ENCODE assay signal across 8 cellular contexts in the genomic region with DNA sequence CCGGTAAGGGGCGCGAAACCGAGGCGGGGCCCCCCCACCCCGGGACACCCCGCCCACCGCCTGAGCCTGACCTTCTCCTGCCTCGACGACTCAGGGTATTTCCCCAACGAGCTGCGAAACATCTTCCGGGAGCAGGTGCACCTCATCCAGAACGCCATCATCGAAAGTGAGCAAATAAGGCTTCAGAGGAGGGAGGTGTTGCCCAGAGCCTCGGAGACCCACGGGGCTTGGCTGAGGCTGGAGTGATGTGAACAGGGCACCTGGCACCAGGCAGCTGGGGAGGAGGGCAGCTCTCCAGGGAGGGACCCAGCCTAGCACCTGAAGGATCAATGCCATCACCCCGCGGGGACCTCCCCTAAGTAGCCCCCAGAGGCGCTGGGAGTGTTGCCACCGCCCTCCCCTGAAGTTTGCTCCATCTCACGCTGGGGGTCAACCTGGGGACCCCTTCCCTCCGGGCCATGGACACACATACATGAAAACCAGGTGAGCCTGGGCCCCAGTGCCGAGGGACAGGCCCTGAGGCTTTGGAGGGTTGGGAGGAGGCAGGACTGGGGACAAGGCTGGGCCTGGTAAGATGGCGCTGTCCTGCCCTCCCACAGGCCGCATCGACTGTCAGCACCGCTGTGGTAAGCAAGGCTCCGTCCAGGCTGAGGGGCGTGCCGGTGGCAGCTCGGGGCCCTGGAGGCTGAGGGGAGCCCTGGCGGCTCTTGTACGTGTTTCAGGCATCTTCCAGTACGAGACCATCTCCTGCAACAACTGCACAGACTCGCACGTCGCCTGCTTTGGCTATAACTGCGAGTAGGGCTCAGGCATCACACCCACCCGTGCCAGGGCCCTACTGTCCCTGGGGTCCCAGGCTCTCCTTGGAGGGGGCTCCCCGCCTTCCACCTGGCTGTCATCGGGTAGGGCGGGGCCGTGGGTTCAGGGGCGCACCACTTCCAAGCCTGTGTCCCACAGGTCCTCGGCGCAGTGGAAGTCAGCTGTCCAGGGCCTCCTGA. TPM values are rescaled to one million over a fixed set of nuclear protein-coding genes. Genes with fewer than 3 reads are reported as not detected.
DNase-seq lines count a peak whose midpoint lies in the region; ATAC-seq and TF ChIP-seq lines count a peak whose summit lies in the region.

No MANE protein-coding gene starts in this region.

- POLR2A ChIA-PET in activated CD8-positive, alpha-beta T cell treated with anti-CD3 and anti-CD28 coated beads for 36 hours (lab: Charles Lee), result interaction anchor here (0.6 to 1.9 kb wide), 10 partner anchors 14 to 329 kb away, joined by 3 to 4 read pairs (median 3); no protein-coding TSS in a partner anchor

- ATAC-seq in HG03432 (IDR thresholded peaks at IDR 0.05; ENCODE audit: unreplicated experiment) (peak; percentile 0), GM21526 (IDR thresholded peaks at IDR 0.05; ENCODE audit: low FRiP score, unreplicated experiment) (no peak)
- peak; percentile 17 for ATAC-seq in activated CD8-positive, alpha-beta T cell treated with anti-CD3 and anti-CD28 coated beads for 36 hours

- peaks cover 25% of the 10 kb centered on the region for H3K4me1 Mint-ChIP-seq in activated CD8-positive, alpha-beta T cell treated with anti-CD3 and anti-CD28 coated beads for 36 hours (ENCODE audit: low read depth)

- H3K27ac Mint-ChIP-seq in activated CD8-positive, alpha-beta T cell treated with anti-CD3 and anti-CD28 coated beads for 36 hours, result peak overlapping the region; percentile 83

- H3K4me3 ChIP-seq in GM06990 (replicated peaks; ENCODE audit: low read depth, low read length), result peak overlapping the region; percentile 60
- peak overlapping the region; percentile 59 for H3K4me3 ChIP-seq in fibroblast of villous mesenchyme (ENCODE audit: low read depth, low read length)

- CTCF ChIA-PET in activated CD8-positive, alpha-beta T cell treated with anti-CD3 and anti-CD28 coated beads for 36 hours (lab: Charles Lee), result interaction anchor here (0.7 to 1.2 kb wide), 4 partner anchors 14 to 154 kb away, joined by 3 read pairs; no protein-coding TSS in a partner anchor

- H3K27me3 ChIP-seq in GM06990 (replicated peaks; ENCODE audit: control insufficient read depth, insufficient read depth, low read length), result no peaks in the 10 kb centered on the region

- TF ChIP-seq CTCF in GM06990 (IDR thresholded peaks at IDR 0.05; ENCODE audit: insufficient read depth, low read length, poor library complexity, severe bottlenecking) (no peak), fibroblast of villous mesenchyme (IDR thresholded peaks at IDR 0.05; ENCODE audit: insufficient read depth, low read depth, low read length) (no peak)
- TF ChIP-seq CTCF in activated CD8-positive, alpha-beta T cell treated with anti-CD3 and anti-CD28 coated beads for 36 hours (IDR thresholded peaks at IDR 0.05), result no peak

- H3K27me3 Mint-ChIP-seq in activated CD8-positive, alpha-beta T cell treated with anti-CD3 and anti-CD28 coated beads for 36 hours, result no peaks in the 10 kb centered on the region

- peaks cover 15% of the 10 kb centered on the region for H3K36me3 ChIP-seq in GM06990 (ENCODE audit: control insufficient read depth, insufficient read depth, low read length)

- no peaks in the 10 kb centered on the region for H3K9me3 Mint-ChIP-seq in activated CD8-positive, alpha-beta T cell treated with anti-CD3 and anti-CD28 coated beads for 36 hours

- H3K36me3 Mint-ChIP-seq in activated CD8-positive, alpha-beta T cell treated with anti-CD3 and anti-CD28 coated beads for 36 hours (ENCODE audit: low read depth), result peaks cover 28% of the 10 kb centered on the region

- no peak for DNase-seq in GM06990 (ENCODE audit: extremely low read depth, insufficient read length)
- peak; percentile 82 for DNase-seq in activated CD8-positive, alpha-beta T cell treated with anti-CD3 and anti-CD28 coated beads for 36 hours
- no peak for DNase-seq in fibroblast of villous mesenchyme (ENCODE audit: low read depth)
- peak; percentile 71 for DNase-seq in stimulated activated CD4-positive, alpha-beta T cell treated with anti-CD3 and anti-CD28 coated beads, Interleukin-15, amount 100 ng/mL, for 24 hours
- no peak for DNase-seq in T1000 (lab: John Stamatoyannopoulos, UW)
- DNase-seq in Kasumi-1 (lab: John Stamatoyannopoulos, UW), result no peak

- H3K4me3 Mint-ChIP-seq in activated CD8-positive, alpha-beta T cell treated with anti-CD3 and anti-CD28 coated beads for 36 hours, result peak overlapping the region; percentile 83

- intact Hi-C loops in activated CD8-positive, alpha-beta T cell treated with anti-CD3 and anti-CD28 coated beads for 36 hours (cut with micrococcal nuclease), result no loop called here

RNA-seq across cellular contexts. Expression of a gene that starts 0.9 kb away (rescaled TPM):
- total RNA-seq in activated CD8-positive, alpha-beta T cell treated with anti-CD3 and anti-CD28 coated beads for 36 hours, result 10 to 100 TPM; 22.6 to 23.0 TPM
- 1.3 TPM in 2 replicates for total RNA-seq in fibroblast of villous mesenchyme

RNA-seq across cellular contexts. Expression of a gene that starts 1.5 kb away (rescaled TPM):
- total RNA-seq in activated CD8-positive, alpha-beta T cell treated with anti-CD3 and anti-CD28 coated beads for 36 hours, result 100 to 1,000 TPM; 175 to 185 TPM
- total RNA-seq in fibroblast of villous mesenchyme, result 31.2 and 36.7 TPM in 2 replicates

RNA-seq across cellular contexts. Expression of a gene that starts 46.6 kb away (rescaled TPM):
- 100 to 1,000 TPM; 323 to 327 TPM for total RNA-seq in activated CD8-positive, alpha-beta T cell treated with anti-CD3 and anti-CD28 coated beads for 36 hours
- total RNA-seq in fibroblast of villous mesenchyme, result 59.2 and 80.9 TPM in 2 replicates

RNA-seq across cellular contexts. Expression of a gene that starts 53.7 kb away (rescaled TPM):
- 10 to 100 TPM; 73.7 to 74.1 TPM for total RNA-seq in activated CD8-positive, alpha-beta T cell treated with anti-CD3 and anti-CD28 coated beads for 36 hours
- 122 and 140 TPM in 2 replicates for total RNA-seq in fibroblast of villous mesenchyme

Comparison
In these comparisons a context has a peak if more than half of its experiments do, and no peak if none do; other contexts are left out.
1. DNase-seq: peak in activated CD8-positive, alpha-beta T cell treated with anti-CD3 and anti-CD28 coated beads for 36 hours (single experiment) and stimulated activated CD4-positive, alpha-beta T cell treated with anti-CD3 and anti-CD28 coated beads, Interleukin-15, amount 100 ng/mL, for 24 hours (single experiment); none in GM06990 (single experiment), fibroblast of villous mesenchyme (single experiment), T1000 (single experiment) and Kasumi-1 (0 of 2).
2. RNA of a gene that starts 0.9 kb away (total RNA-seq): 22.6 to 23.0 TPM in activated CD8-positive, alpha-beta T cell treated with anti-CD3 and anti-CD28 coated beads for 36 hours; 1.3 TPM in fibroblast of villous mesenchyme; every median in the first group is over 10 times any median in the second.